ENCODE assay signal across 26 cellular contexts in genomic region chr18:47978603-47979002, GRCh38.
"Had no signal": no experiment of that assay in that cellular context is flagged by ENCODE, and none has a peak within 500 bp of the region (broad histone marks: within the 10 kb centered on the region; RNA-seq: fewer than 3 reads in every experiment).

No MANE protein-coding gene starts in this region.

- H3K79me2 ChIP-seq: hepatocyte had no signal

- H3K27me3 ChIP-seq: colonic mucosa, esophagus muscularis mucosa, gastroesophageal sphincter, hepatocyte, spleen, tibial nerve, upper lobe of right lung, uterus had no signal

- H3K9me3 ChIP-seq: colonic mucosa, esophagus muscularis mucosa, gastroesophageal sphincter, heart left ventricle, prostate gland, thoracic aorta, tibial nerve, upper lobe of right lung, uterus had no signal

- H3K4me3 Mint-ChIP-seq: dendritic cell treated with granulocyte-macrophage colony-stimulating factor and Interleukin-4, amounts not matched to agents 40 ng/mL and 50 ng/mL, for 4 days; memory B cell; natural killer cell; neural crest cell; stimulated activated memory B cell treated with anti-CD40 and anti-IgM and Interleukin-4, amounts not matched to agents 10 μg/mL and 1 μg/mL and 100 μg/mL, for 72 hours had no signal

- H3K36me3 ChIP-seq: colonic mucosa, esophagus muscularis mucosa, gastroesophageal sphincter, heart left ventricle, prostate gland, spleen, thoracic aorta, tibial nerve, upper lobe of right lung, uterus had no signal

- H3K36me3 Mint-ChIP-seq: natural killer cell; stimulated activated memory B cell treated with anti-CD40 and anti-IgM and Interleukin-4, amounts not matched to agents 10 μg/mL and 1 μg/mL and 100 μg/mL, for 72 hours had no signal

- H3K4me1 Mint-ChIP-seq: natural killer cell had no signal

- H3K4me3 ChIP-seq: colonic mucosa, esophagus muscularis mucosa, gastroesophageal sphincter, heart left ventricle, hepatocyte, lung, prostate gland, skin epidermis, spleen, thoracic aorta, tibial nerve, upper lobe of right lung, uterus had no signal

- H3K4me1 ChIP-seq: colonic mucosa, esophagus muscularis mucosa, foreskin keratinocyte, gastroesophageal sphincter, heart left ventricle, prostate gland, spleen, tibial nerve, upper lobe of right lung, uterus had no signal

- DNase-seq: colonic mucosa; effector CD8-positive, alpha-beta T cell; foreskin keratinocyte; heart left ventricle; kidney; natural killer cell; nucleus accumbens; right cardiac atrium; spleen; stimulated activated CD4-positive, alpha-beta T cell treated with anti-CD3 and anti-CD28 coated beads, Interleukin-4, amount 100 ng/mL, for 4 hours; stimulated activated naive CD8-positive, alpha-beta T cell treated with anti-CD3 and anti-CD28 coated beads, Interleukin-15, Interleukin-2, amounts not matched to agents 100 U/mL and 50 U/mL, for 24 hours; substantia nigra; upper lobe of right lung; uterus had no signal

- H3K27ac Mint-ChIP-seq: dendritic cell treated with granulocyte-macrophage colony-stimulating factor and Interleukin-4, amounts not matched to agents 40 ng/mL and 50 ng/mL, for 4 days; memory B cell; natural killer cell; stimulated activated memory B cell treated with anti-CD40 and anti-IgM and Interleukin-4, amounts not matched to agents 10 μg/mL and 1 μg/mL and 100 μg/mL, for 72 hours had no signal

- H3K4me2 ChIP-seq: hepatocyte had no signal

- H2AFZ ChIP-seq: hepatocyte had no signal

- H3K9me3 Mint-ChIP-seq: dendritic cell treated with granulocyte-macrophage colony-stimulating factor and Interleukin-4, amounts not matched to agents 40 ng/mL and 50 ng/mL, for 4 days; natural killer cell; neural crest cell had no signal

- H3K27ac ChIP-seq: colonic mucosa, esophagus muscularis mucosa, foreskin keratinocyte, gastroesophageal sphincter, heart left ventricle, hepatocyte, prostate gland, skin epidermis, spleen, thoracic aorta, tibial nerve, upper lobe of right lung, uterus had no signal
